Comparison of ENCODE assay signal across 1 cellular context in the genomic region with DNA sequence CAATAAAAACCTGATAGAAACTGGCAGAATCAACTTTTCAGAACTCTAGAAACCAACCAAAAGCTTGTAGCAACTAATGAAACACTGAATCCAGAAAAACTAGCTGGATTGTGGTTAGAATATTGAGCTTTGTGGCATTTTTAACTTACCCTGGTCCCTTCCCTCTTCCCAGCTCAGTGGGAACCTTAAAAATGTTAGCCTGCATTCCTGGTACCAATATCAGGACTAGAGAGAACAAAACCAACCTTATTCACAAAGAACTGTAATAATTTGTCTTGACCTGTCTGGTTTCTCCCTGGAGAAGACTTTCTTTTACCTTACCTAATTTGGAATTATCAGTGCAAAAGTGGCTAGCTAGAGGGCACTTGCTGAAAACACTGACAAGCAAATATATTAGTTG.
TF ChIP-seq lines count a peak whose summit lies in the region.

No MANE protein-coding gene starts in this region.

TF ChIP-seq in HCT116, 20 proteins besides CTCF, POLR2A, EP300 and RAD21 (continued from another document):
- TF ChIP-seq YY1 (IDR thresholded peaks at IDR 0.05; ENCODE audit: extremely low read depth, insufficient replicate concordance, low read depth, low read length), result no peak
- no peak for TF ChIP-seq ELF1 (IDR thresholded peaks at IDR 0.05; ENCODE audit: borderline replicate concordance, low read depth)
